1 cellular context compared by ENCODE assay signal in the genomic region with DNA sequence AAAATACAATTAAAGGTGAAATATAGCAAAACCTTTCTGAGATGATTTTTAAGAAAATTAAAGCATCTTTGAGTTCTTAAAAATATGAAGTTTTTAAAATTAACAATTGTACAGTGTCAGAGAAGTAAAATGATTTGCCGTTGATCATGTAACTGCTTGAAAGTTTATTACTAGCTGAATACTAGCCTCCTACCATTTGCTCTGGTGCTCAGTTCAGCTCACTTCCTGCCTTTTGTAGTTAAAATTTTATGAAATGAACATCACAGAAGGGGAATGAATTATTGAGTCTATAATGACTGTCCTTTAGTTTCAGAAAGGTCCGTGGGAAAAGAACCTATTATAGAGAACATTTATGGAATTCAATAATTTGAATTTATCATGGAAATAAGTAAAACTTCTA.
TF ChIP-seq lines count a peak whose summit lies in the region.

No MANE protein-coding gene starts in this region.

TF ChIP-seq in GM12878, 131 proteins besides CTCF, POLR2A, EP300 and RAD21:
- TF ChIP-seq CHD2 (IDR thresholded peaks at IDR 0.05; ENCODE audit: borderline replicate concordance, low read depth, low read length): no peak
- TF ChIP-seq CEBPB (IDR thresholded peaks at IDR 0.05; ENCODE audit: borderline replicate concordance in 1 of 2, low read depth in 2 of 2, low read length in 2 of 2): no peak
- no peak for TF ChIP-seq RFX5 (IDR thresholded peaks at IDR 0.05; ENCODE audit: low read depth, low read length)
- TF ChIP-seq HDGF (IDR thresholded peaks at IDR 0.05): no peak
- TF ChIP-seq CHD1 (IDR thresholded peaks at IDR 0.05; ENCODE audit: low read depth, low read length): no peak
- TF ChIP-seq E2F4 (IDR thresholded peaks at IDR 0.05; ENCODE audit: low read depth, low read length): no peak
- no peak for TF ChIP-seq ZNF592 (IDR thresholded peaks at IDR 0.05)
- TF ChIP-seq RCOR1 (conservative IDR thresholded peaks at IDR 0.05; ENCODE audit: low read depth, low read length): no peak
